ENCODE assay signal across 8 cellular contexts in genomic region chr1:35269190-35269988, GRCh38. TPM values are rescaled to one million over a fixed set of nuclear protein-coding genes. Genes with fewer than 3 reads are reported as not detected.
A peak's percentile ranks its signal among the peaks of the same experiment; 100 is the strongest.
DNase-seq lines count a peak whose midpoint lies in the region; ATAC-seq, FAIRE-seq and TF ChIP-seq lines count a peak whose summit lies in the region.

No MANE protein-coding gene starts in this region.

- H4K20me1 ChIP-seq in keratinocyte (ENCODE audit: control insufficient read depth, extremely low read depth, insufficient read depth, low read length): no peaks in the 10 kb centered on the region

- FAIRE-seq in keratinocyte (lab: Jason Lieb, UNC): no peak

- H3K79me2 ChIP-seq in keratinocyte (ENCODE audit: control insufficient read depth, insufficient read depth, low read length): peaks cover 53% of the 10 kb centered on the region

- POLR2A ChIA-PET in CD4-positive, alpha-beta memory T cell (lab: Charles Lee; ENCODE audit: partially characterized antibody): interaction anchor here (0.7 to 1.3 kb wide), 3 partner anchors 16 to 664 kb away, joined by 3 to 5 read pairs (median 3); no protein-coding TSS in a partner anchor

- peaks cover 0 to 3% of the 10 kb centered on the region in 2 donors for H3K27me3 Mint-ChIP-seq in CD4-positive, alpha-beta memory T cell
- peaks cover 13% of the 10 kb centered on the region for H3K27me3 Mint-ChIP-seq in activated naive CD8-positive, alpha-beta T cell treated with anti-CD3 and anti-CD28 coated beads for 36 hours

- TF ChIP-seq CTCF in keratinocyte (optimal IDR thresholded peaks at IDR 0.05 in 1 of 3, IDR thresholded peaks at IDR 0.05 in 1 of 3, conservative IDR thresholded peaks at IDR 0.05 in 1 of 3; ENCODE audit: extremely low read depth in 1 of 3, insufficient read depth in 2 of 3, low read length in 3 of 3): no peak

- peak overlapping the region; percentile 44 to 57 for H3K4me3 ChIP-seq in CD4-positive, alpha-beta memory T cell (ENCODE audit: low read length in 2 of 2)
- H3K4me3 ChIP-seq in keratinocyte (ENCODE audit: control insufficient read depth in 2 of 3, extremely low read depth in 1 of 3, insufficient read depth in 2 of 3, low read depth in 1 of 3, low read length in 3 of 3): peak overlapping the region; percentile 82 to 92 (median 91)
- peak overlapping the region; percentile 58 to 94 (median 84) for H3K4me3 ChIP-seq in subcutaneous abdominal adipose tissue (ENCODE audit: low read depth in 1 of 5, low read length in 5 of 5)

- peak overlapping the region; percentile 67 for H3K27ac ChIP-seq in CD4-positive, alpha-beta memory T cell (ENCODE audit: low read depth, low read length)
- peak overlapping the region; percentile 63 for H3K27ac ChIP-seq in keratinocyte (ENCODE audit: control insufficient read depth, insufficient read depth, low read length)
- peak overlapping the region; percentile 74 for H3K27ac ChIP-seq in subcutaneous abdominal adipose tissue (ENCODE audit: low read depth, low read length)

- no peaks in the 10 kb centered on the region for H3K27me3 ChIP-seq in CD4-positive, alpha-beta memory T cell (ENCODE audit: insufficient read depth, low read length)
- H3K27me3 ChIP-seq in keratinocyte (ENCODE audit: control insufficient read depth, extremely low read depth, insufficient read depth, low read length): no peaks in the 10 kb centered on the region
- no peaks in the 10 kb centered on the region for H3K27me3 ChIP-seq in subcutaneous abdominal adipose tissue (ENCODE audit: control insufficient read depth in 5 of 5, insufficient read depth in 4 of 5, low read length in 5 of 5)

- ATAC-seq in HG03064 (IDR thresholded peaks at IDR 0.05; ENCODE audit: low read depth, unreplicated experiment) (peak; percentile 15), GM21381 (IDR thresholded peaks at IDR 0.05; ENCODE audit: unreplicated experiment) (no peak)

- H3K36me3 ChIP-seq in CD4-positive, alpha-beta memory T cell (ENCODE audit: insufficient read depth, low read length): no peaks in the 10 kb centered on the region
- H3K36me3 ChIP-seq in keratinocyte (ENCODE audit: control insufficient read depth in 2 of 2, extremely low read depth in 1 of 2, insufficient read depth in 2 of 2, low read length in 2 of 2) (no peaks in the 10 kb centered on the region), subcutaneous abdominal adipose tissue (ENCODE audit: control insufficient read depth in 5 of 5, insufficient read depth in 5 of 5, low read length in 5 of 5) (no peaks in the 10 kb centered on the region)

- H3K9me1 ChIP-seq in keratinocyte (ENCODE audit: control insufficient read depth, extremely low read depth, insufficient read depth, low read length): no peaks in the 10 kb centered on the region

- H3K4me2 ChIP-seq in keratinocyte (ENCODE audit: control insufficient read depth, extremely low read depth, insufficient read depth, low read depth, low read length): peak overlapping the region; percentile 95

- intact Hi-C loops in CD4-positive, alpha-beta memory T cell (cut with micrococcal nuclease): loop anchor here (2.0 kb wide), 1 partner anchor 239 kb away; the partner anchor contains the start of gene ZMYM6

- H3K4me1 Mint-ChIP-seq in CD4-positive, alpha-beta memory T cell: peaks cover 24 to 36% (median 32%) of the 10 kb centered on the region in 4 donors
- H3K4me1 Mint-ChIP-seq in activated naive CD8-positive, alpha-beta T cell treated with anti-CD3 and anti-CD28 coated beads for 36 hours: peaks cover 36% of the 10 kb centered on the region

- DNase-seq in CD4-positive, alpha-beta memory T cell: peak in 4 of 5 donors; percentile 1 to 10 (median 4)
- DNase-seq in activated naive CD8-positive, alpha-beta T cell treated with anti-CD3 and anti-CD28 coated beads for 36 hours: peak; percentile 3
- DNase-seq in keratinocyte (ENCODE audit: low read depth, low spot score) (no peak), NCI-H2107 treated with DMSO at 0.1 percent for 48 hours (lab: John Stamatoyannopoulos, UW; ENCODE audit: unreplicated experiment) (no peak), NCI-H2081 treated with DMSO at 0.1 percent for 48 hours (lab: John Stamatoyannopoulos, UW) (no peak)

- peaks cover 20% of the 10 kb centered on the region for H3K4me1 ChIP-seq in CD4-positive, alpha-beta memory T cell (ENCODE audit: insufficient read depth, low read length)
- H3K4me1 ChIP-seq in keratinocyte (ENCODE audit: control insufficient read depth, extremely low read depth, insufficient read depth, low read length) (peaks cover 20% of the 10 kb centered on the region), subcutaneous abdominal adipose tissue (ENCODE audit: control insufficient read depth in 5 of 5, insufficient read depth in 5 of 5, low read length in 5 of 5) (peaks cover 3 to 27% (median 18%) of the 10 kb centered on the region in 5 donors)

- H3K27ac Mint-ChIP-seq in CD4-positive, alpha-beta memory T cell: peak overlapping the region; percentile 73 to 93 (median 86)
- H3K27ac Mint-ChIP-seq in activated naive CD8-positive, alpha-beta T cell treated with anti-CD3 and anti-CD28 coated beads for 36 hours: peak overlapping the region; percentile 80

- CTCF ChIA-PET in CD4-positive, alpha-beta memory T cell (lab: Charles Lee; ENCODE audit: partially characterized antibody): no interaction called here

- peak overlapping the region; percentile 60 for H2AFZ ChIP-seq in keratinocyte (ENCODE audit: control insufficient read depth, low read length)

- no peaks in the 10 kb centered on the region for H3K9me3 Mint-ChIP-seq in CD4-positive, alpha-beta memory T cell
- peaks cover 4% of the 10 kb centered on the region for H3K9me3 Mint-ChIP-seq in activated naive CD8-positive, alpha-beta T cell treated with anti-CD3 and anti-CD28 coated beads for 36 hours

- peak overlapping the region; percentile 87 to 95 (median 90) for H3K4me3 Mint-ChIP-seq in CD4-positive, alpha-beta memory T cell
- H3K4me3 Mint-ChIP-seq in activated naive CD8-positive, alpha-beta T cell treated with anti-CD3 and anti-CD28 coated beads for 36 hours: peak overlapping the region; percentile 86

- H3K9ac ChIP-seq in keratinocyte (ENCODE audit: control insufficient read depth, extremely low read depth, insufficient read depth, low read length) (peak overlapping the region; percentile 82), subcutaneous abdominal adipose tissue (ENCODE audit: low read length in 5 of 5) (peak overlapping the region; percentile 80 to 89 (median 85))

- H3K36me3 Mint-ChIP-seq in CD4-positive, alpha-beta memory T cell: peaks cover 0 to 4% of the 10 kb centered on the region in 2 donors
- H3K36me3 Mint-ChIP-seq in activated naive CD8-positive, alpha-beta T cell treated with anti-CD3 and anti-CD28 coated beads for 36 hours: peaks cover 14% of the 10 kb centered on the region

- dilution Hi-C loops in keratinocyte (cut with MboI; ENCODE audit: extremely low pct_ligation_motif_present, low sequenced_read_pairs): no loop called here

- no peaks in the 10 kb centered on the region for H3K9me3 ChIP-seq in CD4-positive, alpha-beta memory T cell (ENCODE audit: control insufficient read depth in 1 of 2, low read length in 2 of 2)
- H3K9me3 ChIP-seq in keratinocyte (ENCODE audit: control insufficient read depth, low read depth, low read length) (no peaks in the 10 kb centered on the region), subcutaneous abdominal adipose tissue (ENCODE audit: control insufficient read depth in 5 of 5, low read length in 5 of 5) (no peaks in the 10 kb centered on the region)

RNA-seq across cellular contexts. Expression of gene ZMYM4, which starts 0.9 kb away (rescaled TPM):
- 10 to 100 TPM; 41.8 to 41.9 TPM for total RNA-seq in CD4-positive, alpha-beta memory T cell
- 10 to 100 TPM; 13.8 to 27.2 TPM for polyA plus RNA-seq in CD4-positive, alpha-beta memory T cell
- 10 to 100 TPM; 30.9 to 32.7 TPM for total RNA-seq in activated naive CD8-positive, alpha-beta T cell treated with anti-CD3 and anti-CD28 coated beads for 36 hours
- polyA plus RNA-seq in keratinocyte: 17.6 to 24.8 TPM (median 22.9 TPM) in 3 replicates
- 7.0 TPM for polyA plus RNA-seq in keratinocyte (2011; ENCODE audit: low read depth)
- 12.3 and 21.8 TPM in 2 replicates for polyA plus RNA-seq in keratinocyte (2011; cell fraction: cytosol; rRNA removed)
- polyA plus RNA-seq in keratinocyte (2011; cell fraction: nucleus; rRNA removed): 26.0 and 28.3 TPM in 2 replicates
- polyA plus RNA-seq in keratinocyte (2012; ENCODE audit: low replicate concordance): 9.0 and 19.2 TPM in 2 replicates
- 8.0 to 52.5 TPM (median 29.1 TPM) in 3 replicates for polyA minus RNA-seq in keratinocyte
- polyA minus RNA-seq in keratinocyte (2011; cell fraction: cytosol; rRNA and poly(A)+ RNA removed): 27.0 TPM
- 30.9 and 56.2 TPM in 2 replicates for polyA minus RNA-seq in keratinocyte (2011; cell fraction: nucleus; rRNA and poly(A)+ RNA removed)

Comparison
In these comparisons a context has a peak if more than half of its experiments do, and no peak if none do; other contexts are left out.
1. DNase-seq: peak in CD4-positive, alpha-beta memory T cell (4 of 5) and activated naive CD8-positive, alpha-beta T cell treated with anti-CD3 and anti-CD28 coated beads for 36 hours (single experiment); none in keratinocyte (single experiment), NCI-H2107 treated with DMSO at 0.1 percent for 48 hours (single experiment) and NCI-H2081 treated with DMSO at 0.1 percent for 48 hours (single experiment).
2. Peak in every context shown above with its lines, with median percentiles within 50 percentile points of each other: H3K27ac ChIP-seq and H3K4me3 ChIP-seq.